Comparison of ENCODE assay signal across 17 cellular contexts in the genomic region with DNA sequence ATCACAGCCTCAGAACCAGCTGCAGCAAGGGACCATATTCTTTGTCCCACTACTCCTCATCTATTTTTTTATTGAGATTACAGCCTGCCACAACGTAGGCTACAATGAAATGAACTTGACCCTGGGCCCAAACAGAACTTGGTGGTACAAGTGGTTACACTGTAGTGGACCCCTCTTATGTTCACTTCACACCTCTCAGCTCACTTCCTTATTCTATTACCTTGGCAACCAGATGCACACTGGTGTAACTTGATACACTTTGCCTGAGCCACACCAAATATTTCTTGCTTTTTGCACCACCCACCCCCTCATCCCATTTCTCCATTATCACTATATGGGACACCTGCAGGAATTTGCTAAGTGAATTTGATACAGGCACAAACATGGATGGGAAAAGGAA.
"Had no signal": no experiment of that assay in that cellular context is flagged by ENCODE, and none has a peak within 500 bp of the region (broad histone marks: within the 10 kb centered on the region; RNA-seq: fewer than 3 reads in every experiment).

No MANE protein-coding gene starts in this region.

- H3K36me3 ChIP-seq: left ventricle myocardium inferior, pancreas, upper lobe of right lung had no signal

- H3K27ac Mint-ChIP-seq: activated CD8-positive, alpha-beta memory T cell treated with anti-CD3 and anti-CD28 coated beads, Interleukin-2, amount 10 ng/mL, durations not matched to agents 7 days and 5 days had no signal

- H3K9me3 ChIP-seq: heart right ventricle, left ventricle myocardium inferior, pancreas, testis, upper lobe of right lung had no signal

- ATAC-seq: activated CD8-positive, alpha-beta memory T cell treated with anti-CD3 and anti-CD28 coated beads, Interleukin-2, amount 10 ng/mL, durations not matched to agents 7 days and 5 days; heart right ventricle; stimulated activated naive CD8-positive, alpha-beta T cell treated with anti-CD3 and anti-CD28 coated beads, Interleukin-15, Interleukin-2, amounts not matched to agents 100 U/mL and 50 U/mL, for 24 hours; upper lobe of right lung had no signal

- H3K27ac ChIP-seq: heart right ventricle, left ventricle myocardium inferior, testis, upper lobe of right lung had no signal

- H3K9me3 Mint-ChIP-seq: activated T-cell treated with anti-CD3 and anti-CD28 coated beads, Interleukin-2, amount 50 U/mL, for 24 hours had no signal

- H3K27me3 ChIP-seq: heart right ventricle, pancreas, testis, upper lobe of right lung had no signal

- H3K4me1 ChIP-seq: heart right ventricle, left ventricle myocardium inferior, testis, upper lobe of right lung had no signal

- H3K4me3 Mint-ChIP-seq: activated CD8-positive, alpha-beta memory T cell treated with anti-CD3 and anti-CD28 coated beads, Interleukin-2, amount 10 ng/mL, durations not matched to agents 7 days and 5 days; activated T-cell treated with anti-CD3 and anti-CD28 coated beads, Interleukin-2, amount 50 U/mL, for 24 hours had no signal

- H3K27me3 Mint-ChIP-seq: activated CD8-positive, alpha-beta memory T cell treated with anti-CD3 and anti-CD28 coated beads, Interleukin-2, amount 10 ng/mL, durations not matched to agents 7 days and 5 days; activated T-cell treated with anti-CD3 and anti-CD28 coated beads, Interleukin-2, amount 50 U/mL, for 24 hours had no signal

- H3K4me3 ChIP-seq: heart right ventricle, left ventricle myocardium inferior, pancreas, testis, upper lobe of right lung had no signal

- DNase-seq: activated CD4-positive, alpha-beta T cell treated with anti-CD3 and anti-CD28 coated beads for 1 hour; activated CD4-positive, alpha-beta T cell treated with anti-CD3 and anti-CD28 coated beads, Interleukin-2, amount 50 U/mL, for 48 hours; activated CD8-positive, alpha-beta memory T cell treated with anti-CD3 and anti-CD28 coated beads, Interleukin-2, amount 10 ng/mL, durations not matched to agents 7 days and 5 days; activated effector memory CD4-positive, alpha-beta T cell treated with anti-CD3 and anti-CD28 coated beads, Interleukin-2, amount 50 U/mL, for 16 hours; activated T-cell treated with anti-CD3 and anti-CD28 coated beads, Interleukin-2, amount 50 U/mL, for 24 hours; caudate nucleus; cortex of kidney; effector CD8-positive, alpha-beta T cell; heart right ventricle; islet precursor cell; left ventricle myocardium inferior; mesenchymal stem cell; stimulated activated CD4-positive, alpha-beta T cell treated with anti-CD3 and anti-CD28 coated beads, Interleukin-2, amount 100 ng/mL, for 48 hours; stimulated activated naive CD8-positive, alpha-beta T cell treated with anti-CD3 and anti-CD28 coated beads, Interleukin-15, Interleukin-2, amounts not matched to agents 100 U/mL and 50 U/mL, for 24 hours; testis; upper lobe of right lung had no signal
